In genomic region chr7:2528481-2529095, GRCh38 we compare ENCODE assay signal across 9 cellular contexts. TPM values are rescaled to one million over a fixed set of nuclear protein-coding genes. Genes with fewer than 3 reads are reported as not detected.
DNase-seq lines count a peak whose midpoint lies in the region; ATAC-seq and TF ChIP-seq lines count a peak whose summit lies in the region.
"Had no signal": no experiment of that assay in that cellular context is flagged by ENCODE, and none has a peak within 500 bp of the region (broad histone marks: within the 10 kb centered on the region; RNA-seq: fewer than 3 reads in every experiment).

No MANE protein-coding gene starts in this region.

- ATAC-seq in GM18868 (IDR thresholded peaks at IDR 0.05; ENCODE audit: unreplicated experiment) (peak; percentile 4), HG03196 (IDR thresholded peaks at IDR 0.05; ENCODE audit: unreplicated experiment) (peak; percentile 3), left lobe of liver (no peak)

- H3K4me3 Mint-ChIP-seq in brain (peak overlapping the region in 1 of 5 experiments; percentile 5), osteocyte (ENCODE audit: unreplicated experiment) (peak overlapping the region; percentile 53)

- H3K4me1 Mint-ChIP-seq in brain (peaks cover 58% of the 10 kb centered on the region), osteocyte (ENCODE audit: unreplicated experiment) (peaks cover 57% of the 10 kb centered on the region)

- H3K36me3 Mint-ChIP-seq in brain (no peaks in the 10 kb centered on the region), osteocyte (ENCODE audit: unreplicated experiment) (peaks cover 4% of the 10 kb centered on the region)

- H3K27me3 Mint-ChIP-seq in brain (no peaks in the 10 kb centered on the region), osteocyte (ENCODE audit: unreplicated experiment) (no peaks in the 10 kb centered on the region)

- DNase-seq in osteocyte (ENCODE audit: extremely low spot score, unreplicated experiment), result no peak
- no peak for DNase-seq in left lobe of liver (ENCODE audit: low spot score)
- DNase-seq in COLO829 (ENCODE audit: low spot score), result no peak
- DNase-seq in cerebellar cortex (ENCODE audit: low spot score), result no peak
- DNase-seq in dedifferentiated amniotic fluid mesenchymal stem cell (ENCODE audit: extremely low spot score), result no peak

- H3K9me3 Mint-ChIP-seq in brain (no peaks in the 10 kb centered on the region), osteocyte (ENCODE audit: unreplicated experiment) (no peaks in the 10 kb centered on the region)

- H3K27ac Mint-ChIP-seq in brain (peak overlapping the region; percentile 58 to 92 (median 79)), osteocyte (ENCODE audit: unreplicated experiment) (peak overlapping the region; percentile 87)

- TF ChIP-seq CTCF in brain (conservative IDR thresholded peaks at IDR 0.05), result no peak
- no peak for TF ChIP-seq CTCF in osteocyte (IDR thresholded peaks at IDR 0.05)

RNA-seq across cellular contexts. Expression of gene LFNG, which starts 9.0 kb away (rescaled TPM):
- 86.6 TPM for polyA plus RNA-seq in brain (ENCODE audit: insufficient read depth, low read depth, low replicate concordance)
- 20.8 and 23.3 TPM in 2 replicates for total RNA-seq in osteocyte
- 1.2 TPM for total RNA-seq in left lobe of liver

RNA-seq across cellular contexts. Expression of gene BRAT1, which starts 26.7 kb away (rescaled TPM):
- 49.3 TPM for polyA plus RNA-seq in brain (ENCODE audit: insufficient read depth, low read depth, low replicate concordance)
- total RNA-seq in osteocyte, result 27.8 and 29.4 TPM in 2 replicates
- 15.6 TPM for total RNA-seq in left lobe of liver

RNA-seq across cellular contexts. Expression of gene IQCE, which starts 30.2 kb away (rescaled TPM):
- 18.0 TPM for polyA plus RNA-seq in brain (ENCODE audit: insufficient read depth, low read depth, low replicate concordance)
- total RNA-seq in osteocyte (17.0 and 22.1 TPM in 2 replicates), left lobe of liver (5.7 TPM)

RNA-seq across cellular contexts. Expression of gene GRIFIN, which starts 52.4 kb away (rescaled TPM):
- polyA plus RNA-seq in brain (ENCODE audit: insufficient read depth, low read depth, low replicate concordance), result not detected
- total RNA-seq in osteocyte (not detected in 2 replicates), left lobe of liver (not detected)
- total RNA-seq: T-helper 2 cell treated with Interferon-gamma antibody and Interleukin-4, amounts not matched to agents 100 ng/mL and 5 ng/mL, for 36 hours had no signal

Comparison
In these comparisons a context has a peak if more than half of its experiments do, and no peak if none do; other contexts are left out.
1. RNA of gene LFNG, which starts 9.0 kb away (total RNA-seq): 20.8 to 23.3 TPM in osteocyte; 1.2 TPM in left lobe of liver (single experiment); every median in the first group is over 10 times any median in the second.